In the genomic region with DNA sequence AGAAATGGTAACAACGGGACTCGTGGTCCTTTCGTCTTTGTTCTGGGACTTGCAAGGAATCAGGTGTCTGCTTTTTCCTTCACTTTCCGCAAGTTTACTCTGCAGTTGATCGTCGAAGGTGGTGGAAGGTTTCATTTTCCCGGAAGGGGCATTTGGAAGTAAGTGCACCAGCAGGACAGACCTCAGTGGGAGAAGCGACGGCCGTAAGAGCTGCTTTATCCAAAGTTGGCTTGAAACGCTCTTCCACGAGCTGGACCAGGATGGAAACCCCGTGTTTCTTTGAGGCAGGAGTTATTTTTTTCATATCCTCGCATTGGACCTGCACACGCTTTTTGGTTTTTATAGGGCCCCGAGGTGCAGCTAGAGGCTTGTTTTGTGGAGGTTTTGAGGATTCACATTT, we compare ENCODE assay signal across 8 cellular contexts. TPM values are rescaled to one million over a fixed set of nuclear protein-coding genes. Genes with fewer than 3 reads are reported as not detected.
DNase-seq lines count a peak whose midpoint lies in the region; ATAC-seq and TF ChIP-seq lines count a peak whose summit lies in the region.

No MANE protein-coding gene starts in this region.

- peaks cover 33% of the 10 kb centered on the region for H3K4me1 Mint-ChIP-seq in activated naive CD4-positive, alpha-beta T cell treated with anti-CD3 and anti-CD28 coated beads, Interleukin-2, amount 50 U/mL, for 24 hours
- H3K4me1 Mint-ChIP-seq in brain (peaks cover 51% of the 10 kb centered on the region), memory B cell (peaks cover 22% of the 10 kb centered on the region)

- no peak for TF ChIP-seq CTCF in brain (conservative IDR thresholded peaks at IDR 0.05)

- H3K27ac ChIP-seq in urinary bladder (ENCODE audit: low read depth) = peak overlapping the region; percentile 69

- peak overlapping the region; percentile 94 for H3K4me3 ChIP-seq in urinary bladder (ENCODE audit: low read depth, low read length)

- H3K4me1 ChIP-seq in urinary bladder (ENCODE audit: insufficient read depth) = no peaks in the 10 kb centered on the region

- H3K4me3 Mint-ChIP-seq in activated naive CD4-positive, alpha-beta T cell treated with anti-CD3 and anti-CD28 coated beads, Interleukin-2, amount 50 U/mL, for 24 hours = peak overlapping the region; percentile 88
- H3K4me3 Mint-ChIP-seq in brain = peak overlapping the region; percentile 85 to 97 (median 93)
- H3K4me3 Mint-ChIP-seq in memory B cell = peak overlapping the region; percentile 89

- ATAC-seq in memory B cell (ENCODE audit: low read depth) = no peak
- ATAC-seq in HG03045 (IDR thresholded peaks at IDR 0.05; ENCODE audit: unreplicated experiment) = no peak
- ATAC-seq in HG02759 (IDR thresholded peaks at IDR 0.05; ENCODE audit: unreplicated experiment) = no peak

- no peaks in the 10 kb centered on the region for H3K27me3 Mint-ChIP-seq in activated naive CD4-positive, alpha-beta T cell treated with anti-CD3 and anti-CD28 coated beads, Interleukin-2, amount 50 U/mL, for 24 hours
- peaks cover 4% of the 10 kb centered on the region for H3K27me3 Mint-ChIP-seq in brain
- H3K27me3 Mint-ChIP-seq in memory B cell = no peaks in the 10 kb centered on the region

- H3K36me3 ChIP-seq in urinary bladder (ENCODE audit: insufficient read depth) = no peaks in the 10 kb centered on the region

- WGBS in urinary bladder = 36% methylated on average over 16 of the region's 16 CpGs

- H3K9me3 Mint-ChIP-seq in activated naive CD4-positive, alpha-beta T cell treated with anti-CD3 and anti-CD28 coated beads, Interleukin-2, amount 50 U/mL, for 24 hours = no peaks in the 10 kb centered on the region
- H3K9me3 Mint-ChIP-seq in brain (no peaks in the 10 kb centered on the region), memory B cell (no peaks in the 10 kb centered on the region)

- H3K27ac Mint-ChIP-seq in activated naive CD4-positive, alpha-beta T cell treated with anti-CD3 and anti-CD28 coated beads, Interleukin-2, amount 50 U/mL, for 24 hours = peak overlapping the region; percentile 91
- H3K27ac Mint-ChIP-seq in brain (peak overlapping the region; percentile 69 to 97 (median 94)), memory B cell (peak overlapping the region; percentile 87)

- H3K36me3 Mint-ChIP-seq in activated naive CD4-positive, alpha-beta T cell treated with anti-CD3 and anti-CD28 coated beads, Interleukin-2, amount 50 U/mL, for 24 hours = no peaks in the 10 kb centered on the region
- H3K36me3 Mint-ChIP-seq in brain = peaks cover 9% of the 10 kb centered on the region
- peaks cover 1% of the 10 kb centered on the region for H3K36me3 Mint-ChIP-seq in memory B cell

- DNase-seq in activated naive CD4-positive, alpha-beta T cell (lab: John Stamatoyannopoulos, UW) = no peak
- no peak for DNase-seq in memory B cell (ENCODE audit: low spot score in 2 of 2)
- DNase-seq in NCI-H146 treated with DMSO at 0.1 percent for 48 hours (lab: John Stamatoyannopoulos, UW; ENCODE audit: unreplicated experiment) = no peak

RNA-seq across cellular contexts. Expression of gene BRI3, which starts 1.2 kb away (rescaled TPM):
- 145 TPM for polyA plus RNA-seq in brain (ENCODE audit: insufficient read depth, low read depth, low replicate concordance)
- 20.8 TPM for total RNA-seq in urinary bladder
- 188 TPM for polyA plus RNA-seq in urinary bladder

RNA-seq across cellular contexts. Expression of gene TECPR1, which starts 30.7 kb away (rescaled TPM):
- polyA plus RNA-seq in brain (ENCODE audit: insufficient read depth, low read depth, low replicate concordance) (32.5 TPM), urinary bladder (14.2 TPM)
- total RNA-seq in urinary bladder = 9.0 TPM
